16 cellular contexts compared by ENCODE assay signal in the genomic region with DNA sequence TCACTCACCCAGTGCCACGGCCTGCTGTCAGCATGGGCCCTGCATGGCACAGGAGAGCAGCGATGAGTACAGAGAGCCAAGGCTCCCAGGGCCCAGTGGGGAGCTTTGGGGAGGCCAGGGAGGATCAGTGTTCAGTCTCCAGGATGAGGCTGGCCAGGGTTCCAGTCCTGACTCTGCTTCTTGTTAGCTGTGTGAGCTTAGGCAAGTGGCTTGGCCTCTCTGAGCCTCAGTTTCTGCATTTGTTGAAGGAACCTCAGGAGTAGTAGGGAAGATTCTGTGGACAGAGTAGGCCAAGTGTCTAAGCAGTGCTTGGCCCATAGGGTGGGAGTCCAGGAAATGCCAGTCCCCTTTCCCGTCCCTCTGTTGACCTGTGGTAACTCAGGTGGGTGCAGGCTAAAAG. TPM values are rescaled to one million over a fixed set of nuclear protein-coding genes. Genes with fewer than 3 reads are reported as not detected.
DNase-seq lines count a peak whose midpoint lies in the region; ATAC-seq and TF ChIP-seq lines count a peak whose summit lies in the region.
"Had no signal": no experiment of that assay in that cellular context is flagged by ENCODE, and none has a peak within 500 bp of the region (broad histone marks: within the 10 kb centered on the region; RNA-seq: fewer than 3 reads in every experiment).

No MANE protein-coding gene starts in this region.

- 91% methylated on average over 3 of the region's 3 CpGs for WGBS in hepatocyte (ENCODE audit: low lambda C conversion rate, missing lambda C conversion rate)

- POLR2A ChIA-PET in activated CD4-positive, alpha-beta T cell treated with anti-CD3 and anti-CD28 coated beads for 36 hours (lab: Charles Lee) = no interaction called here

- peaks cover 3% of the 10 kb centered on the region for H4K20me1 ChIP-seq in hepatocyte (ENCODE audit: insufficient read depth, poor library complexity, severe bottlenecking)

- no peaks in the 10 kb centered on the region for H3K9me3 ChIP-seq in right atrium auricular region
- no peaks in the 10 kb centered on the region for H3K9me3 ChIP-seq in hepatocyte (ENCODE audit: low read depth)
- H3K9me3 ChIP-seq in gastrocnemius medialis = no peaks in the 10 kb centered on the region

- CTCF ChIA-PET in activated CD4-positive, alpha-beta T cell treated with anti-CD3 and anti-CD28 coated beads for 36 hours (lab: Charles Lee) = interaction anchor here (0.9 kb wide), 1 partner anchor 159 kb away, joined by 4 read pairs; no protein-coding TSS in a partner anchor

- no peak overlapping the region for H3K4me3 Mint-ChIP-seq in activated CD4-positive, alpha-beta T cell treated with anti-CD3 and anti-CD28 coated beads for 36 hours
- H3K4me3 Mint-ChIP-seq: activated CD8-positive, alpha-beta memory T cell treated with anti-CD3 and anti-CD28 coated beads, Interleukin-2, amount 10 ng/mL, durations not matched to agents 7 days and 5 days; activated naive CD8-positive, alpha-beta T cell had no signal

- H3K36me3 Mint-ChIP-seq in activated CD4-positive, alpha-beta T cell treated with anti-CD3 and anti-CD28 coated beads for 36 hours (ENCODE audit: low read depth) = no peaks in the 10 kb centered on the region
- H3K36me3 Mint-ChIP-seq: activated CD8-positive, alpha-beta memory T cell treated with anti-CD3 and anti-CD28 coated beads, Interleukin-2, amount 10 ng/mL, durations not matched to agents 7 days and 5 days; activated naive CD8-positive, alpha-beta T cell; IgD-negative memory B cell had no signal

- H3K4me2 ChIP-seq in hepatocyte = peak overlapping the region; percentile 38

- H3K4me1 ChIP-seq in right atrium auricular region = peaks cover 0 to 63% of the 10 kb centered on the region in 2 donors
- H3K4me1 ChIP-seq in hepatocyte (ENCODE audit: insufficient read depth) = peaks cover 20% of the 10 kb centered on the region
- H3K4me1 ChIP-seq in gastrocnemius medialis = peaks cover 70 to 76% of the 10 kb centered on the region in 2 donors

- H2AFZ ChIP-seq in hepatocyte = no peak overlapping the region

- peaks cover 43% of the 10 kb centered on the region for H3K79me2 ChIP-seq in hepatocyte

- H3K36me3 ChIP-seq in right atrium auricular region (no peaks in the 10 kb centered on the region), hepatocyte (replicated peaks; ENCODE audit: insufficient read depth, low read depth) (no peaks in the 10 kb centered on the region), gastrocnemius medialis (no peaks in the 10 kb centered on the region)

- no peaks in the 10 kb centered on the region for H3K9me3 Mint-ChIP-seq in activated CD4-positive, alpha-beta T cell treated with anti-CD3 and anti-CD28 coated beads for 36 hours (ENCODE audit: low read depth)
- H3K9me3 Mint-ChIP-seq: IgD-negative memory B cell had no signal

- H3K27me3 ChIP-seq in right atrium auricular region (no peaks in the 10 kb centered on the region), hepatocyte (no peaks in the 10 kb centered on the region), gastrocnemius medialis (no peaks in the 10 kb centered on the region)

- peak overlapping the region; percentile 86 to 96 for H3K27ac ChIP-seq in right atrium auricular region
- H3K27ac ChIP-seq in hepatocyte = peak overlapping the region; percentile 54
- H3K27ac ChIP-seq in gastrocnemius medialis = peak overlapping the region; percentile 85 to 98 (median 94)

- H3K27ac Mint-ChIP-seq in activated CD4-positive, alpha-beta T cell treated with anti-CD3 and anti-CD28 coated beads for 36 hours = no peak overlapping the region
- H3K27ac Mint-ChIP-seq: activated CD8-positive, alpha-beta memory T cell treated with anti-CD3 and anti-CD28 coated beads, Interleukin-2, amount 10 ng/mL, durations not matched to agents 7 days and 5 days; activated naive CD8-positive, alpha-beta T cell had no signal

- no peak for DNase-seq in right atrium auricular region (ENCODE audit: low spot score)
- DNase-seq in cardiac septum (ENCODE audit: low spot score) = no peak
- no peak for DNase-seq in hepatocyte (ENCODE audit: low spot score)
- no peak for DNase-seq in gastrocnemius medialis
- no peak for DNase-seq in D341Med (ENCODE audit: low spot score)
- DNase-seq in activated CD4-positive, alpha-beta T cell treated with anti-CD3 and anti-CD28 coated beads for 36 hours = no peak
- no peak for DNase-seq in GF-D8 (lab: John Stamatoyannopoulos, UW)
- DNase-seq: activated CD8-positive, alpha-beta memory T cell treated with anti-CD3 and anti-CD28 coated beads, Interleukin-2, amount 10 ng/mL, durations not matched to agents 7 days and 5 days; DND-41; NCI-H146; NCI-H526; SIG-M5 had no signal

- H3K27me3 Mint-ChIP-seq in activated CD4-positive, alpha-beta T cell treated with anti-CD3 and anti-CD28 coated beads for 36 hours = no peaks in the 10 kb centered on the region
- H3K27me3 Mint-ChIP-seq: activated CD8-positive, alpha-beta memory T cell treated with anti-CD3 and anti-CD28 coated beads, Interleukin-2, amount 10 ng/mL, durations not matched to agents 7 days and 5 days; activated naive CD8-positive, alpha-beta T cell; IgD-negative memory B cell; progenitor cell of endocrine pancreas had no signal

- H3K9me2 ChIP-seq in hepatocyte (replicated peaks; ENCODE audit: insufficient read depth) = no peaks in the 10 kb centered on the region

- in situ Hi-C loops in gastrocnemius medialis (cut with MboI; ENCODE audit: low sequenced_read_pairs in 4 of 4) = loop anchor here in 1 of 4 donors (10.0 kb wide), 1 partner anchor 99 kb away; the partner anchor contains the start of gene DUSP1

- no peak for ATAC-seq in gastrocnemius medialis
- ATAC-seq in activated CD4-positive, alpha-beta T cell treated with anti-CD3 and anti-CD28 coated beads for 36 hours = no peak
- ATAC-seq in GM21737 (IDR thresholded peaks at IDR 0.05; ENCODE audit: unreplicated experiment) = no peak
- ATAC-seq: activated CD8-positive, alpha-beta memory T cell treated with anti-CD3 and anti-CD28 coated beads, Interleukin-2, amount 10 ng/mL, durations not matched to agents 7 days and 5 days had no signal

- TF ChIP-seq CTCF in right atrium auricular region (IDR thresholded peaks at IDR 0.05) = no peak
- no peak for TF ChIP-seq CTCF in hepatocyte (IDR thresholded peaks at IDR 0.05; ENCODE audit: poor library complexity)
- TF ChIP-seq CTCF in gastrocnemius medialis (IDR thresholded peaks at IDR 0.05 in 4 of 5, conservative IDR thresholded peaks at IDR 0.05 in 1 of 5) = no peak

- TF ChIP-seq POLR2A in gastrocnemius medialis (IDR thresholded peaks at IDR 0.05) = no peak

- H3K4me3 ChIP-seq in right atrium auricular region (no peak overlapping the region), hepatocyte (no peak overlapping the region), gastrocnemius medialis (peak overlapping the region in 2 of 4 donors; percentile 5 to 14)

- peaks cover 15% of the 10 kb centered on the region for H3K4me1 Mint-ChIP-seq in activated CD4-positive, alpha-beta T cell treated with anti-CD3 and anti-CD28 coated beads for 36 hours

- intact Hi-C loops in cardiac septum (cut with DNase I) (loop anchor here (2.0 to 5.0 kb wide), 2 partner anchors 76 to 103 kb away; partner anchors contain the start of gene DUSP1), gastrocnemius medialis (cut with DNase I; ENCODE audit: low total_unique reads) (no loop called here)
- intact Hi-C loops in activated CD4-positive, alpha-beta T cell treated with anti-CD3 and anti-CD28 coated beads for 36 hours (cut with DNase I, micrococcal nuclease) = no loop called here

RNA-seq across cellular contexts. Expression of gene ERGIC1, which starts 39.5 kb away (rescaled TPM):
- total RNA-seq in right atrium auricular region = 100 to 1,000 TPM in 1 of 2 donors, 10 to 100 TPM in 1; 70.7 to 113 TPM
- 76.9 TPM for total RNA-seq in cardiac septum
- total RNA-seq in hepatocyte = 105 and 107 TPM in 2 replicates
- 30.1 and 39.1 TPM in 2 replicates for polyA plus RNA-seq in hepatocyte
- 100 to 1,000 TPM in 1 of 4 donors, 10 to 100 TPM in 3; 54.4 to 108 (median 88.0) TPM for total RNA-seq in gastrocnemius medialis
- total RNA-seq in activated CD4-positive, alpha-beta T cell treated with anti-CD3 and anti-CD28 coated beads for 36 hours = 10 to 100 TPM; 40.3 to 50.0 TPM
